In genomic region chr2:172216348-172216933, GRCh38 we compare ENCODE assay signal across 16 cellular contexts.
DNase-seq lines count a peak whose midpoint lies in the region; ATAC-seq and TF ChIP-seq lines count a peak whose summit lies in the region.
"Had no signal": no experiment of that assay in that cellular context is flagged by ENCODE, and none has a peak within 500 bp of the region (broad histone marks: within the 10 kb centered on the region; RNA-seq: fewer than 3 reads in every experiment).

No MANE protein-coding gene starts in this region.

- H3K36me3 ChIP-seq in RWPE2 (ENCODE audit: low read depth) (no peaks in the 10 kb centered on the region), H7 (replicated peaks; ENCODE audit: control insufficient read depth, insufficient read depth, low read length) (no peaks in the 10 kb centered on the region)

- DNase-seq in NCI-H2171 treated with DMSO at 0.1 percent for 48 hours (lab: John Stamatoyannopoulos, UW) (peak; percentile 23), NCI-H2171 (lab: John Stamatoyannopoulos, UW) (no peak), RWPE2 (ENCODE audit: low spot score) (no peak), foreskin keratinocyte (peak in 1 of 2 donors; percentile 73), retina (peak; percentile 32), inferior parietal cortex (ENCODE audit: extremely low spot score) (no peak), H7 (no peak)
- DNase-seq in activated T-helper 1 cell treated with anti-CD3 and anti-CD28 coated beads, Interleukin-12 subunit alpha, Interleukin-12 subunit beta, Interleukin-2, Interleukin-4 antibody, amounts not matched to agents 30 ng/mL and 10 ng/mL and 1 ng/mL, durations not matched to agents 14 hours and 24 hours and 36 hours (ENCODE audit: low spot score) = no peak
- DNase-seq: Caco-2, NCI-H1048, NCI-H1930, NCI-H345, NCI-H774, PC-9 had no signal

- no peak overlapping the region for H3K27ac Mint-ChIP-seq in activated T-helper 1 cell treated with anti-CD3 and anti-CD28 coated beads, Interleukin-12 subunit alpha, Interleukin-12 subunit beta, Interleukin-2, Interleukin-4 antibody, amounts not matched to agents 30 ng/mL and 10 ng/mL and 1 ng/mL, durations not matched to agents 14 hours and 24 hours and 36 hours

- H3K27me3 ChIP-seq in RWPE2 (ENCODE audit: insufficient read depth, poor library complexity, severe bottlenecking) = no peaks in the 10 kb centered on the region
- H3K27me3 ChIP-seq in foreskin keratinocyte = no peaks in the 10 kb centered on the region
- H3K27me3 ChIP-seq in H7 (ENCODE audit: control insufficient read depth, insufficient read depth, low read length) = no peaks in the 10 kb centered on the region

- peaks cover 4% of the 10 kb centered on the region for H3K36me3 Mint-ChIP-seq in activated T-helper 1 cell treated with anti-CD3 and anti-CD28 coated beads, Interleukin-12 subunit alpha, Interleukin-12 subunit beta, Interleukin-2, Interleukin-4 antibody, amounts not matched to agents 30 ng/mL and 10 ng/mL and 1 ng/mL, durations not matched to agents 14 hours and 24 hours and 36 hours (ENCODE audit: low read depth)

- H3K4me3 Mint-ChIP-seq in activated T-helper 1 cell treated with anti-CD3 and anti-CD28 coated beads, Interleukin-12 subunit alpha, Interleukin-12 subunit beta, Interleukin-2, Interleukin-4 antibody, amounts not matched to agents 30 ng/mL and 10 ng/mL and 1 ng/mL, durations not matched to agents 14 hours and 24 hours and 36 hours = no peak overlapping the region

- H3K27me3 Mint-ChIP-seq in activated T-helper 1 cell treated with anti-CD3 and anti-CD28 coated beads, Interleukin-12 subunit alpha, Interleukin-12 subunit beta, Interleukin-2, Interleukin-4 antibody, amounts not matched to agents 30 ng/mL and 10 ng/mL and 1 ng/mL, durations not matched to agents 14 hours and 24 hours and 36 hours (ENCODE audit: insufficient read depth) = no peaks in the 10 kb centered on the region

- no peaks in the 10 kb centered on the region for H3K9me3 Mint-ChIP-seq in activated T-helper 1 cell treated with anti-CD3 and anti-CD28 coated beads, Interleukin-12 subunit alpha, Interleukin-12 subunit beta, Interleukin-2, Interleukin-4 antibody, amounts not matched to agents 30 ng/mL and 10 ng/mL and 1 ng/mL, durations not matched to agents 14 hours and 24 hours and 36 hours

- TF ChIP-seq CTCF in RWPE2 (IDR thresholded peaks at IDR 0.05; ENCODE audit: poor library complexity, severe bottlenecking) = no peak
- TF ChIP-seq CTCF in foreskin keratinocyte (conservative IDR thresholded peaks at IDR 0.05) = no peak

- H3K4me1 Mint-ChIP-seq in activated T-helper 1 cell treated with anti-CD3 and anti-CD28 coated beads, Interleukin-12 subunit alpha, Interleukin-12 subunit beta, Interleukin-2, Interleukin-4 antibody, amounts not matched to agents 30 ng/mL and 10 ng/mL and 1 ng/mL, durations not matched to agents 14 hours and 24 hours and 36 hours (ENCODE audit: low read depth) = peaks cover 39% of the 10 kb centered on the region

- peaks cover 34% of the 10 kb centered on the region for H3K4me1 ChIP-seq in RWPE2 (ENCODE audit: insufficient read depth, poor library complexity, severe bottlenecking)
- peaks cover 31% of the 10 kb centered on the region for H3K4me1 ChIP-seq in foreskin keratinocyte
- H3K4me1 ChIP-seq: Caco-2 had no signal

- no peaks in the 10 kb centered on the region for H3K9me3 ChIP-seq in RWPE2 (ENCODE audit: severe bottlenecking)
- H3K9me3 ChIP-seq: Caco-2 had no signal

- H3K27ac ChIP-seq in RWPE2 (ENCODE audit: poor library complexity, severe bottlenecking) (peak overlapping the region; percentile 55), foreskin keratinocyte (no peak overlapping the region)
- H3K27ac ChIP-seq: C4-2B, PC-9 had no signal

- no peak overlapping the region for H3K4me3 ChIP-seq in RWPE2 (ENCODE audit: severe bottlenecking)
- no peak overlapping the region for H3K4me3 ChIP-seq in H7 (ENCODE audit: insufficient read depth, low read depth, low read length)
- H3K4me3 ChIP-seq: K562, PC-9 had no signal

- intact Hi-C loops in activated T-helper 1 cell treated with anti-CD3 and anti-CD28 coated beads, Interleukin-12 subunit alpha, Interleukin-12 subunit beta, Interleukin-2, Interleukin-4 antibody, amounts not matched to agents 30 ng/mL and 10 ng/mL and 1 ng/mL, durations not matched to agents 14 hours and 24 hours and 36 hours (cut with micrococcal nuclease) = no loop called here

- ATAC-seq in RWPE2 (ENCODE audit: low read depth) (no peak), foreskin keratinocyte (peak; percentile 31)

Comparison
In these comparisons a context has a peak if more than half of its experiments do, and no peak if none do; other contexts are left out.
1. DNase-seq: peak in NCI-H2171 treated with DMSO at 0.1 percent for 48 hours (single experiment) and retina (single experiment); none in NCI-H2171 (single experiment), RWPE2 (single experiment), inferior parietal cortex (single experiment), H7 (single experiment) and activated T-helper 1 cell treated with anti-CD3 and anti-CD28 coated beads, Interleukin-12 subunit alpha, Interleukin-12 subunit beta, Interleukin-2, Interleukin-4 antibody, amounts not matched to agents 30 ng/mL and 10 ng/mL and 1 ng/mL, durations not matched to agents 14 hours and 24 hours and 36 hours (single experiment).